In the genomic region with DNA sequence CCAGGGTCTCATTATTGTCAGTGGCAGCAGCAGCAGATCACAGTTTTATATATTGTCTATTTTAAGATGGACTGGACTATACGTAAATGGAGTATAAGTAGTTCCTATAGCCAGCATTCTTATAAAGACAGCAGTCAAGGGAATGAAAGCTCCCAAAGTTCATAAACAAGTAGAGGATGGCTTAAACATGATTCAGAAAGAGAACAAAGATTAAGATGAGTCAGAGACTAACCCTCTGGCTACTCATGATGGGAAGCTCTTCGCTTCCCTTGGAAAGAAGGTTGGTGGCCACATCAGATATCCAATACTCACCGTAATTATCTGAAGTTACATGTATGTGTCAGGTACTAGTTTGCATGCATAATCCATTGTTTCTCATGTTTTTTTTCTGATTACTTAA, we compare ENCODE assay signal across 17 cellular contexts.
DNase-seq lines count a peak whose midpoint lies in the region; ATAC-seq and TF ChIP-seq lines count a peak whose summit lies in the region.
"Had no signal": no experiment of that assay in that cellular context is flagged by ENCODE, and none has a peak within 500 bp of the region (broad histone marks: within the 10 kb centered on the region; RNA-seq: fewer than 3 reads in every experiment).

No MANE protein-coding gene starts in this region.

- no peaks in the 10 kb centered on the region for H3K9me3 ChIP-seq in Panc1 (ENCODE audit: control insufficient read depth, insufficient read depth, low read depth, low read length)
- H3K9me3 ChIP-seq: BE2C, pancreas, thyroid gland had no signal

- H3K27ac ChIP-seq in Panc1 (ENCODE audit: low read length), result no peak overlapping the region
- H3K27ac ChIP-seq: pancreas, thyroid gland had no signal

- peaks cover 0 to 4% of the 10 kb centered on the region in 2 donors for H3K27me3 Mint-ChIP-seq in stimulated activated naive B cell treated with anti-CD40 and anti-IgM and Interleukin-4, amounts not matched to agents 10 μg/mL and 1 μg/mL and 100 μg/mL, for 72 hours
- H3K27me3 Mint-ChIP-seq: central memory CD8-positive, alpha-beta T cell had no signal

- H3K9me3 Mint-ChIP-seq in stimulated activated naive B cell treated with anti-CD40 and anti-IgM and Interleukin-4, amounts not matched to agents 10 μg/mL and 1 μg/mL and 100 μg/mL, for 72 hours, result peaks cover 0 to 1% of the 10 kb centered on the region in 2 donors

- intact Hi-C loops in Panc1 (cut with micrococcal nuclease; ENCODE audit: unreplicated experiment), result no loop called here

- no peak for TF ChIP-seq CTCF in Panc1 (IDR thresholded peaks at IDR 0.05)

- DNase-seq in AG20443 (ENCODE audit: low spot score) (peak; percentile 71), Panc1 (ENCODE audit: low read depth, low spot score) (peak; percentile 17), dermis blood vessel endothelial cell (peak; percentile 18), myocyte (ENCODE audit: low read depth) (peak; percentile 30), midbrain (lab: John Stamatoyannopoulos, UW) (no peak), NCI-H2171 (lab: John Stamatoyannopoulos, UW) (no peak), DMS 273 treated with DMSO at 0.1 percent for 48 hours (lab: John Stamatoyannopoulos, UW) (no peak)
- no peak for DNase-seq in stimulated activated naive B cell treated with anti-CD40 and anti-IgM and Interleukin-4, amounts not matched to agents 10 μg/mL and 1 μg/mL and 100 μg/mL, for 72 hours
- DNase-seq: activated CD8-positive, alpha-beta memory T cell treated with anti-CD3 and anti-CD28 coated beads for 24 hours; activated gamma-delta T cell; BE2C; KBM-7; NCI-H1694; pancreas; SHP77 treated with DMSO at 0.1 percent for 48 hours; thyroid gland had no signal

- H3K4me1 ChIP-seq in Panc1 (ENCODE audit: control insufficient read depth, insufficient read depth, low read length), result no peaks in the 10 kb centered on the region
- H3K4me1 ChIP-seq: BE2C, pancreas, thyroid gland had no signal

- peaks cover 0 to 2% of the 10 kb centered on the region in 2 donors for H3K4me1 Mint-ChIP-seq in stimulated activated naive B cell treated with anti-CD40 and anti-IgM and Interleukin-4, amounts not matched to agents 10 μg/mL and 1 μg/mL and 100 μg/mL, for 72 hours
- H3K4me1 Mint-ChIP-seq: central memory CD8-positive, alpha-beta T cell had no signal

- H3K27me3 ChIP-seq in Panc1 (ENCODE audit: control insufficient read depth, insufficient read depth, low read length), result no peaks in the 10 kb centered on the region
- H3K27me3 ChIP-seq: BE2C, pancreas, thyroid gland had no signal

- H3K36me3 ChIP-seq in Panc1 (ENCODE audit: control insufficient read depth, insufficient read depth, low read length), result no peaks in the 10 kb centered on the region
- H3K36me3 ChIP-seq: BE2C, pancreas, thyroid gland had no signal

- no TSS peak for BruUV-seq in Panc1 (replicated peaks; lab: Mats Ljungman, UMichigan)

- H3K27ac Mint-ChIP-seq in stimulated activated naive B cell treated with anti-CD40 and anti-IgM and Interleukin-4, amounts not matched to agents 10 μg/mL and 1 μg/mL and 100 μg/mL, for 72 hours, result no peak overlapping the region

- H3K36me3 Mint-ChIP-seq in stimulated activated naive B cell treated with anti-CD40 and anti-IgM and Interleukin-4, amounts not matched to agents 10 μg/mL and 1 μg/mL and 100 μg/mL, for 72 hours, result no peaks in the 10 kb centered on the region

- H3K4me3 Mint-ChIP-seq in stimulated activated naive B cell treated with anti-CD40 and anti-IgM and Interleukin-4, amounts not matched to agents 10 μg/mL and 1 μg/mL and 100 μg/mL, for 72 hours, result no peak overlapping the region
- H3K4me3 Mint-ChIP-seq: central memory CD8-positive, alpha-beta T cell had no signal

- POLR2A ChIA-PET in Panc1 (lab: Charles Lee), result no interaction called here

- no peak for ATAC-seq in Panc1
- no peak for ATAC-seq in stimulated activated naive B cell treated with anti-CD40 and anti-IgM and Interleukin-4, amounts not matched to agents 10 μg/mL and 1 μg/mL and 100 μg/mL, for 72 hours (replicated peaks)
- ATAC-seq: pancreas had no signal

- CTCF ChIA-PET in Panc1 (lab: Charles Lee), result no interaction called here

- in situ Hi-C loops in Panc1 (cut with HindIII; ENCODE audit: low pct_unique_long_range_greater_than_20kb, low sequenced_read_pairs), result no loop called here

- no peak overlapping the region for H3K4me3 ChIP-seq in Panc1 (ENCODE audit: low read depth in 2 of 2, low read length in 2 of 2)
- H3K4me3 ChIP-seq: pancreas, thyroid gland had no signal

Comparison
In these comparisons a context has a peak if more than half of its experiments do, and no peak if none do; other contexts are left out.
1. DNase-seq: peak in AG20443 (single experiment), Panc1 (single experiment), dermis blood vessel endothelial cell (single experiment) and myocyte (single experiment); none in midbrain (single experiment), NCI-H2171 (single experiment), stimulated activated naive B cell treated with anti-CD40 and anti-IgM and Interleukin-4, amounts not matched to agents 10 μg/mL and 1 μg/mL and 100 μg/mL, for 72 hours (single experiment) and DMS 273 treated with DMSO at 0.1 percent for 48 hours (single experiment).